Comparison of ENCODE assay signal across 8 cellular contexts in genomic region chr3:196638922-196639516, GRCh38. TPM values are rescaled to one million over a fixed set of nuclear protein-coding genes. Genes with fewer than 3 reads are reported as not detected.
A peak's percentile ranks its signal among the peaks of the same experiment; 100 is the strongest.
DNase-seq lines count a peak whose midpoint lies in the region; ATAC-seq, FAIRE-seq and TF ChIP-seq lines count a peak whose summit lies in the region.

No MANE protein-coding gene starts in this region.

- peak overlapping the region; percentile 47 for H3K4me3 ChIP-seq in A673 (ENCODE audit: low read depth, low read length, poor library complexity, severe bottlenecking)
- peak overlapping the region; percentile 53 for H3K4me3 ChIP-seq in fibroblast of pulmonary artery (replicated peaks; ENCODE audit: low read depth, low read length)

- no peaks in the 10 kb centered on the region for H3K9me3 ChIP-seq in A673 (ENCODE audit: low read depth, low read length, poor library complexity, severe bottlenecking)

- POLR2A ChIA-PET in A673 (lab: Charles Lee; ENCODE audit: low non-redundant PET), result no interaction called here
- POLR2A ChIA-PET in RWPE1 (lab: Yijun Ruan, JAX; ENCODE audit: low non-redundant PET), result no interaction called here

- no peak overlapping the region for H3K27ac ChIP-seq in A673 (ENCODE audit: low read depth, low read length, poor library complexity, severe bottlenecking)
- peak overlapping the region; percentile 11; the same call in 1 of the 2 replicates for H3K27ac ChIP-seq in RWPE1

- intact Hi-C loops in A673 (cut with micrococcal nuclease; ENCODE audit: unreplicated experiment), result no loop called here

- ATAC-seq in GM21381 (IDR thresholded peaks at IDR 0.05; ENCODE audit: unreplicated experiment) (no peak), GM21390 (IDR thresholded peaks at IDR 0.05; ENCODE audit: unreplicated experiment) (no peak)

- FAIRE-seq in GM19239 (lab: Jason Lieb, UNC), result peak; percentile 37

- BruUV-seq in A673 (replicated peaks; lab: Mats Ljungman, UMichigan), result no TSS peak

- CTCF ChIA-PET in A673 (lab: Charles Lee), result no interaction called here
- CTCF ChIA-PET in RWPE1 (lab: Yijun Ruan, JAX), result interaction anchor here (0.9 kb wide), 1 partner anchor 30 kb away, joined by 4 read pairs; no protein-coding TSS in a partner anchor

- H3K27me3 ChIP-seq in A673 (replicated peaks; ENCODE audit: insufficient read depth, low read depth, low read length, poor library complexity), result no peaks in the 10 kb centered on the region

- no peaks in the 10 kb centered on the region for H3K36me3 ChIP-seq in A673 (ENCODE audit: insufficient read depth, low read length, poor library complexity, severe bottlenecking)

- no peaks in the 10 kb centered on the region for H3K4me1 ChIP-seq in A673 (ENCODE audit: insufficient read depth, low read length, poor library complexity, severe bottlenecking)

- TF ChIP-seq CTCF in A673 (conservative IDR thresholded peaks at IDR 0.05; ENCODE audit: low read depth, low read length) (no peak), RWPE1 (conservative IDR thresholded peaks at IDR 0.05; ENCODE audit: low read depth) (no peak), fibroblast of pulmonary artery (IDR thresholded peaks at IDR 0.05; ENCODE audit: low read length, missing control alignments) (no peak)

- DNase-seq in A673 (ENCODE audit: low spot score) (no peak), GM19239 (ENCODE audit: insufficient read length, low spot score) (no peak), RWPE1 (ENCODE audit: low spot score) (no peak), fibroblast of pulmonary artery (ENCODE audit: low read depth) (peak; percentile 7), retina (peak; percentile 70), kidney glomerular epithelial cell (lab: John Stamatoyannopoulos, UW) (no peak)

RNA-seq across cellular contexts. Expression of gene NRROS, which starts 0.5 kb away (rescaled TPM):
- total RNA-seq in A673 (2021), result 0.64 and 0.92 TPM in 2 replicates

Comparison
In these comparisons a context has a peak if more than half of its experiments do, and no peak if none do; other contexts are left out.
1. DNase-seq: peak in fibroblast of pulmonary artery (single experiment) and retina (single experiment); none in A673 (single experiment), GM19239 (single experiment), RWPE1 (single experiment) and kidney glomerular epithelial cell (single experiment).